Comparison of ENCODE assay signal across 8 cellular contexts in the genomic region with DNA sequence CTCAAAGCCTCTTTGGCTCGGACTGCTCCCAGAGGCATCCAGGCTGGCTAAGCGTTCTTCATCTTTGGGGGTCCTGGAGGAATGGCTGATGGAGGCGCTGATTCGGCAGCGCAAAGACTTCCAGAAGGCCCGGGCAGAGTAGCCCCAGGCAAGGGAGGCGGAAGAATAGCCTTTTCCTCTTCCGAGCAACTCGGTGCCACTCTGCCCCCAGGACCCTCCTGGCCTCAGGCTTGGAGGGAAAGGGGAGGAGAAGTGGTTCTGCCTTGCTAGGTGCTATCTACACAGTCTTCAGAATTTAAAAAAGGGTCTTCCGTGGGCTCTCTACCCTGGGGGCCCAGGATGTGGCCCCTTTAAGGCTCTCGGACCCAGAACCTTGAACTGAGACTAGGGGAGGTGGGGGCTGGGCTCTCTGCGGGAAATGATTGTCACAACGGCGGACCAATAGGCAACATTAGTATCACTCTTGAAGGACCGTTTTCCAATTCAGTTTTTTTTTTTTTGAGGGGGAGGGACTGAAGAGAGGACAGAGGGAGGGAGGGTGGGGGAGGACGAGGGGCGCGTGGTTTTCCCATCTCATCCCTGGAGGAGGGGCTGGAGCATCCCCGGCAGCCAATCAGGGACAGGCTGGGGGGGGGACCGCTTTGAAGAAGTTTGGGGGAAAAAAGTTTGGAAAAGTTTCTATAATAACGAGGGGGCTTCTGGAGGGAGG. TPM values are rescaled to one million over a fixed set of nuclear protein-coding genes. Genes with fewer than 3 reads are reported as not detected.
DNase-seq lines count a peak whose midpoint lies in the region; ATAC-seq, FAIRE-seq and TF ChIP-seq lines count a peak whose summit lies in the region.

TSS of gene NFATC4 (plus strand) at position 679 of the 709 bp plus-strand sequence. CDS start 157 bp downstream, outside the sequence.

- ATAC-seq in PC-3 (peak; percentile 29), GM18867 (IDR thresholded peaks at IDR 0.05; ENCODE audit: unreplicated experiment) (no peak)

- H2AFZ ChIP-seq in PC-3 (ENCODE audit: low read length), result peak within 1 kb of the TSS; percentile 91
- H2AFZ ChIP-seq in keratinocyte (ENCODE audit: control insufficient read depth, low read length), result peak within 1 kb of the TSS; percentile 87

- no peaks in the 10 kb centered on the region for H3K36me3 ChIP-seq in PC-3 (ENCODE audit: low read depth, low read length)
- H3K36me3 ChIP-seq in keratinocyte (ENCODE audit: control insufficient read depth in 2 of 2, extremely low read depth in 1 of 2, insufficient read depth in 2 of 2, low read length in 2 of 2), result no peaks in the 10 kb centered on the region
- no peaks in the 10 kb centered on the region for H3K36me3 ChIP-seq in spleen

- peak; percentile 24 for DNase-seq in HK-2 (ENCODE audit: unreplicated experiment)
- DNase-seq in PC-3, result peak; percentile 83
- DNase-seq in cerebellum (ENCODE audit: low spot score), result peak; percentile 71
- no peak for DNase-seq in keratinocyte (ENCODE audit: low read depth, low spot score)
- no peak for DNase-seq in spleen
- DNase-seq in MV-4-11 (lab: John Stamatoyannopoulos, UW), result no peak

- H3K4me1 ChIP-seq in PC-3 (ENCODE audit: insufficient read depth, low read length) (peaks cover 24% of the 10 kb centered on the region), keratinocyte (ENCODE audit: control insufficient read depth, extremely low read depth, insufficient read depth, low read length) (peaks cover 23% of the 10 kb centered on the region), spleen (peaks cover 16 to 60% (median 43%) of the 10 kb centered on the region in 6 donors)

- H3K9me3 ChIP-seq in PC-3 (ENCODE audit: low read length), result no peaks in the 10 kb centered on the region
- no peaks in the 10 kb centered on the region for H3K9me3 ChIP-seq in keratinocyte (ENCODE audit: control insufficient read depth, low read depth, low read length)
- H3K9me3 ChIP-seq in spleen, result no peaks in the 10 kb centered on the region

- no peaks in the 10 kb centered on the region for H3F3A ChIP-seq in PC-3 (ENCODE audit: low read length, unreplicated experiment)

- POLR2A ChIA-PET in PC-3 (lab: Charles Lee; ENCODE audit: unreplicated experiment), result no interaction called here

- H3K9me1 ChIP-seq in keratinocyte (ENCODE audit: control insufficient read depth, extremely low read depth, insufficient read depth, low read length), result no peaks in the 10 kb centered on the region

- no peak for TF ChIP-seq POLR2A in spleen (IDR thresholded peaks at IDR 0.05)

- CTCF ChIA-PET in PC-3 (lab: Charles Lee), result no interaction called here

- no peaks in the 10 kb centered on the region for H3K9me2 ChIP-seq in PC-3 (replicated peaks; ENCODE audit: low read length)

- peak within 1 kb of the TSS; percentile 65 for H3K9ac ChIP-seq in PC-3 (ENCODE audit: low read length)
- H3K9ac ChIP-seq in keratinocyte (ENCODE audit: control insufficient read depth, extremely low read depth, insufficient read depth, low read length), result peak within 1 kb of the TSS; percentile 71

- H4K20me1 ChIP-seq in PC-3 (ENCODE audit: low read length) (no peaks in the 10 kb centered on the region), keratinocyte (ENCODE audit: control insufficient read depth, extremely low read depth, insufficient read depth, low read length) (no peaks in the 10 kb centered on the region)

- TF ChIP-seq CTCF in PC-3 (conservative IDR thresholded peaks at IDR 0.05; ENCODE audit: low read depth, low read length) (no peak), keratinocyte (optimal IDR thresholded peaks at IDR 0.05 in 1 of 3, IDR thresholded peaks at IDR 0.05 in 1 of 3, conservative IDR thresholded peaks at IDR 0.05 in 1 of 3; ENCODE audit: extremely low read depth in 1 of 3, insufficient read depth in 2 of 3, low read length in 3 of 3) (no peak), spleen (IDR thresholded peaks at IDR 0.05 in 8 of 11, conservative IDR thresholded peaks at IDR 0.05 in 3 of 11) (no peak)

- H3K4me3 ChIP-seq in GM08714 (ENCODE audit: low read length) (peak within 1 kb of the TSS; percentile 56; the same call in 1 of the 2 replicates), PC-3 (ENCODE audit: low read length) (peak within 1 kb of the TSS; percentile 63), keratinocyte (ENCODE audit: control insufficient read depth in 2 of 3, extremely low read depth in 1 of 3, insufficient read depth in 2 of 3, low read depth in 1 of 3, low read length in 3 of 3) (peak within 1 kb of the TSS; percentile 35 to 58 (median 41)), spleen (peak within 1 kb of the TSS; percentile 25 to 73 (median 38))

- WGBS in spleen, 5 donors, result 11 to 15% (median 14%) methylated on average over 20 to 21 of the region's 21 CpGs

- dilution Hi-C loops in keratinocyte (cut with MboI; ENCODE audit: extremely low pct_ligation_motif_present, low sequenced_read_pairs), result no loop called here

- intact Hi-C loops in PC-3 (cut with micrococcal nuclease), result loop anchor here (2.0 kb wide), 2 partner anchors 35 to 75 kb away; partner anchors contain the start of gene SDR39U1
- intact Hi-C loops in spleen (cut with DNase I; ENCODE audit: low total_unique reads), result loop anchor here (10.0 kb wide), 1 partner anchor 47 kb away; no protein-coding TSS in a partner anchor

- H3K79me2 ChIP-seq in PC-3 (ENCODE audit: low read length) (no peaks in the 10 kb centered on the region), keratinocyte (ENCODE audit: control insufficient read depth, insufficient read depth, low read length) (no peaks in the 10 kb centered on the region)

- H3K4me2 ChIP-seq in PC-3 (ENCODE audit: low read length) (peak within 1 kb of the TSS; percentile 96), keratinocyte (ENCODE audit: control insufficient read depth, extremely low read depth, insufficient read depth, low read depth, low read length) (peak within 1 kb of the TSS; percentile 85)

- no peak for FAIRE-seq in keratinocyte (lab: Jason Lieb, UNC)

- H3K27ac ChIP-seq in PC-3 (ENCODE audit: low read length), result peak within 1 kb of the TSS; percentile 73
- H3K27ac ChIP-seq in keratinocyte (ENCODE audit: control insufficient read depth, insufficient read depth, low read length), result no peak within 1 kb of the TSS
- peak within 1 kb of the TSS; percentile 68 to 85 (median 80) for H3K27ac ChIP-seq in spleen

- H3K27me3 ChIP-seq in PC-3 (ENCODE audit: low read length) (no peaks in the 10 kb centered on the region), keratinocyte (ENCODE audit: control insufficient read depth, extremely low read depth, insufficient read depth, low read length) (no peaks in the 10 kb centered on the region), spleen (replicated peaks in 1 of 7) (peaks cover 0 to 63% (median 11%) of the 10 kb centered on the region in 7 donors)

- BruUV-seq in PC-3 (replicated peaks; lab: Mats Ljungman, UMichigan), result TSS peak; percentile 40

RNA-seq across cellular contexts. Expression of gene NFATC4, which starts in this region (rescaled TPM):
- total RNA-seq in PC-3 (2014; rRNA removed) (11.5 and 15.1 TPM in 2 replicates), cerebellum (16.8 TPM), spleen (10 to 100 TPM; 10.7 to 29.2 (median 20.2) TPM)
- polyA plus RNA-seq in keratinocyte (0.69 to 2.2 TPM (median 0.92 TPM) in 3 replicates), spleen (100 to 1,000 TPM in 1 of 3 donors, 10 to 100 TPM in 2; 51.1 to 145 (median 99.9) TPM)
- polyA plus RNA-seq in keratinocyte (2011; ENCODE audit: low read depth), result 0.96 TPM
- polyA plus RNA-seq in keratinocyte (2011; cell fraction: cytosol; rRNA removed), result 0.48 and 0.50 TPM in 2 replicates
- 3.6 and 5.0 TPM in 2 replicates for polyA plus RNA-seq in keratinocyte (2011; cell fraction: nucleus; rRNA removed)
- polyA plus RNA-seq in keratinocyte (2012; ENCODE audit: low replicate concordance), result 1.2 and 1.8 TPM in 2 replicates
- polyA minus RNA-seq in keratinocyte, result 0.64 to 2.6 TPM (median 2.0 TPM) in 3 replicates
- polyA minus RNA-seq in keratinocyte (2011; cell fraction: cytosol; rRNA and poly(A)+ RNA removed), result 2.7 TPM
- polyA minus RNA-seq in keratinocyte (2011; cell fraction: nucleus; rRNA and poly(A)+ RNA removed), result 1.2 and 1.8 TPM in 2 replicates

Comparison
In these comparisons a context has a peak if more than half of its experiments do, and no peak if none do; other contexts are left out.
1. RNA of gene NFATC4 (polyA plus RNA-seq): 51.1 to 145 TPM in spleen; 0.48 to 5.0 TPM in keratinocyte; every median in the first group is over 4 times any median in the second.
2. DNase-seq: peak in HK-2 (single experiment), PC-3 (single experiment) and cerebellum (single experiment); none in keratinocyte (single experiment), spleen (single experiment) and MV-4-11 (single experiment).
3. Peak in every context shown above with its lines, with median percentiles within 50 percentile points of each other: H3K4me3 ChIP-seq.